33 cellular contexts compared by ENCODE assay signal in genomic region chr6:117401799-117402198, GRCh38. TPM values are rescaled to one million over a fixed set of nuclear protein-coding genes. Genes with fewer than 3 reads are reported as not detected.
"Had no signal": no experiment of that assay in that cellular context is flagged by ENCODE, and none has a peak within 500 bp of the region (broad histone marks: within the 10 kb centered on the region; RNA-seq: fewer than 3 reads in every experiment).

No MANE protein-coding gene starts in this region.

- H3K4me3 Mint-ChIP-seq: mesothelial cell of epicardium; naive thymus-derived CD4-positive, alpha-beta T cell; natural killer cell treated with Interleukin-12 subunit alpha and Interleukin-12 subunit beta and Interleukin-15 and Interleukin-18, amount 100 ng/mL, for 72 hours; stimulated activated naive B cell treated with anti-CD40 and anti-IgM and Interleukin-4, amounts not matched to agents 10 μg/mL and 1 μg/mL and 100 μg/mL, for 72 hours had no signal

- FAIRE-seq: pancreas had no signal

- H3K27ac Mint-ChIP-seq: mesothelial cell of epicardium; naive thymus-derived CD4-positive, alpha-beta T cell; natural killer cell treated with Interleukin-12 subunit alpha and Interleukin-12 subunit beta and Interleukin-15 and Interleukin-18, amount 100 ng/mL, for 72 hours; stimulated activated naive B cell treated with anti-CD40 and anti-IgM and Interleukin-4, amounts not matched to agents 10 μg/mL and 1 μg/mL and 100 μg/mL, for 72 hours had no signal

- H3K9me3 ChIP-seq: left lung, lower lobe of right lung, pancreas, prostate gland, stomach, testis, thyroid gland, transverse colon, upper lobe of left lung, vagina had no signal

- H3K4me2 ChIP-seq: hepatocyte had no signal

- H3K4me3 ChIP-seq: hepatocyte, left lung, lower lobe of right lung, pancreas, prostate gland, skin epidermis, stomach, testis, thyroid gland, transverse colon, upper lobe of left lung, vagina had no signal

- H3K36me3 ChIP-seq: left lung, lower lobe of right lung, pancreas, prostate gland, stomach, thyroid gland, transverse colon, vagina had no signal

- H3K27ac ChIP-seq: hepatocyte, left lung, lower lobe of right lung, pancreas, prostate gland, skin epidermis, stomach, testis, thyroid gland, transverse colon, upper lobe of left lung, vagina had no signal

- ATAC-seq: left cardiac atrium; left lung; naive thymus-derived CD4-positive, alpha-beta T cell; pancreas; right cardiac atrium; sciatic nerve; stimulated activated naive B cell treated with anti-CD40 and anti-IgM and Interleukin-4, amounts not matched to agents 10 μg/mL and 1 μg/mL and 100 μg/mL, for 72 hours; stimulated activated naive CD8-positive, alpha-beta T cell treated with anti-CD3 and anti-CD28 coated beads, Interleukin-15, Interleukin-2, amounts not matched to agents 100 U/mL and 50 U/mL, for 24 hours had no signal

- H3K4me1 Mint-ChIP-seq: mesothelial cell of epicardium; naive thymus-derived CD4-positive, alpha-beta T cell; stimulated activated naive B cell treated with anti-CD40 and anti-IgM and Interleukin-4, amounts not matched to agents 10 μg/mL and 1 μg/mL and 100 μg/mL, for 72 hours had no signal

- H3K4me1 ChIP-seq: left lung, lower lobe of right lung, pancreas, prostate gland, stomach, testis, thyroid gland, upper lobe of left lung, vagina had no signal

- H3K36me3 Mint-ChIP-seq: mesothelial cell of epicardium; naive thymus-derived CD4-positive, alpha-beta T cell; natural killer cell treated with Interleukin-12 subunit alpha and Interleukin-12 subunit beta and Interleukin-15 and Interleukin-18, amount 100 ng/mL, for 72 hours; stimulated activated naive B cell treated with anti-CD40 and anti-IgM and Interleukin-4, amounts not matched to agents 10 μg/mL and 1 μg/mL and 100 μg/mL, for 72 hours had no signal

- H2AFZ ChIP-seq: hepatocyte had no signal

- H3K27me3 ChIP-seq: hepatocyte, left lung, pancreas, stomach, testis, thyroid gland, transverse colon, upper lobe of left lung, vagina had no signal

- H3K27me3 Mint-ChIP-seq: stimulated activated naive B cell treated with anti-CD40 and anti-IgM and Interleukin-4, amounts not matched to agents 10 μg/mL and 1 μg/mL and 100 μg/mL, for 72 hours had no signal

- DNase-seq: islet precursor cell; kidney glomerular epithelial cell; left cardiac atrium; left lung; lower lobe of right lung; mesendoderm; naive thymus-derived CD4-positive, alpha-beta T cell; pancreas; posterior cingulate gyrus; retina; right cardiac atrium; stimulated activated CD4-positive, alpha-beta T cell treated with anti-CD3 and anti-CD28 coated beads, Interleukin-12 subunit alpha, Interleukin-12 subunit beta, amount 100 ng/mL, for 4 hours; stimulated activated CD4-positive, alpha-beta T cell treated with anti-CD3 and anti-CD28 coated beads, Interleukin-15, amount 100 ng/mL, for 24 hours; stimulated activated CD4-positive, alpha-beta T cell treated with anti-CD3 and anti-CD28 coated beads, Interleukin-2, amount 100 ng/mL, for 24 hours; stimulated activated CD4-positive, alpha-beta T cell treated with anti-CD3 and anti-CD28 coated beads, Interleukin-4, amount 100 ng/mL, for 1 hour; stimulated activated naive B cell treated with anti-CD40 and anti-IgM and Interleukin-4, amounts not matched to agents 10 μg/mL and 1 μg/mL and 100 μg/mL, for 72 hours; stimulated activated naive CD8-positive, alpha-beta T cell treated with anti-CD3 and anti-CD28 coated beads, Interleukin-15, Interleukin-2, amounts not matched to agents 100 U/mL and 50 U/mL, for 24 hours; stomach; testis; thyroid gland; transverse colon; upper lobe of left lung had no signal

- H3K9me3 Mint-ChIP-seq: mesothelial cell of epicardium; naive thymus-derived CD4-positive, alpha-beta T cell; natural killer cell treated with Interleukin-12 subunit alpha and Interleukin-12 subunit beta and Interleukin-15 and Interleukin-18, amount 100 ng/mL, for 72 hours; stimulated activated naive B cell treated with anti-CD40 and anti-IgM and Interleukin-4, amounts not matched to agents 10 μg/mL and 1 μg/mL and 100 μg/mL, for 72 hours had no signal

- H3K79me2 ChIP-seq: hepatocyte had no signal

RNA-seq across cellular contexts. Expression of gene ROS1, which starts 23.9 kb away (rescaled TPM):
- total RNA-seq: left cardiac atrium; liver; mesothelial cell of epicardium; mononuclear cell; naive thymus-derived CD4-positive, alpha-beta T cell; natural killer cell treated with Interleukin-12 subunit alpha and Interleukin-12 subunit beta and Interleukin-15 and Interleukin-18, amount 100 ng/mL, for 72 hours; thyroid gland; urinary bladder; vagina had no signal
- polyA plus RNA-seq: naive thymus-derived CD4-positive, alpha-beta T cell; neural cell; urinary bladder had no signal
